Comparison of ENCODE assay signal across 1 cellular context in the genomic region with DNA sequence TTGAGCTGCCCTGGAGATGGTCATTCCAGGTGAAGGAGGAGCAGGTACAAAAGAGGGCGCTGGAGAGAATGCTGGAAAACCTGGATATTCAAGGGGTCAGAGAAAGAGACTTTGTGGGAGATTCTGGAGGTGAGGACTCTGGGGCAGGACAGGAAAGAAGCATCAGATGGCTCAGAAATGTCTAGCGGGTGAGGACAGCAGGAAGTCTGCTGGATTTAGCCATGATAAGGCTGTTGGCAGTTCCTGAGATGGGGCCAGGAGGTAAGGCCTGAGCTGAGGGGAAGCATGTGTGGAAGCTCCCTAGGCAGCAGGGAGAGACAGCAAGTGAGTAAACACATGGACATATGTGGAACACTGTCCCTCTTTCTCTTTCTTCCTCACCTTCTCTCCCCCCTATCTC.
TF ChIP-seq lines count a peak whose summit lies in the region.

No MANE protein-coding gene starts in this region.

TF ChIP-seq in HEK293, 187 proteins besides CTCF, POLR2A, EP300 and RAD21 (continued from another document):
- TF ChIP-seq ZNF645 (tag by site-specific recombination; IDR thresholded peaks at IDR 0.05) (no peak), REPIN1 (tag by site-specific recombination; IDR thresholded peaks at IDR 0.05; ENCODE audit: low read depth) (no peak)
